ENCODE assay signal across 14 cellular contexts in the genomic region with DNA sequence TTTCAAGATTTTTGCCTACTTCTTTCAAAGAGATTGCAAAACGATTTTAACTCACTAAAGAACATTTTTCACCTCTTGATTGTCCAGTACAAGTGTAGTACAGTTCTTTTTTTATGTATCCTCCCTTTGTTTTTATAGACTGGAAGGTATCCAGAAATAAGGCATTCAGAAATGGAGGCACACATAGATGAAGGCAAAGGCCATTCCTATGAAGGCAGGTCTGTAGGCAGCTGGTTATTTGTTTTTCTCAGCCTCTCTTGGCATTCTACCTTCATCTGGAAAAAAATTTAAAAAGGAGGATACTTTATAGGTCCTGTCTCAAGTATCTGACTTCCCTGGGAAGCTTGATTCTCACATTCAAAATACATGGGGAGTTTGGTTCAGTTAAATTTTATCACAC. TPM values are rescaled to one million over a fixed set of nuclear protein-coding genes. Genes with fewer than 3 reads are reported as not detected.
DNase-seq lines count a peak whose midpoint lies in the region; ATAC-seq and TF ChIP-seq lines count a peak whose summit lies in the region.
"Had no signal": no experiment of that assay in that cellular context is flagged by ENCODE, and none has a peak within 500 bp of the region (broad histone marks: within the 10 kb centered on the region; RNA-seq: fewer than 3 reads in every experiment).

No MANE protein-coding gene starts in this region.

- CTCF ChIA-PET in GM10248 (lab: Yijun Ruan, JAX) = interaction anchor here (0.7 to 2.2 kb wide), 2 partner anchors 19 to 24 kb away, joined by 3 to 5 read pairs; a partner anchor contains a TSS

- peak; percentile 81 for ATAC-seq in left colon
- ATAC-seq: GM12878 had no signal

- TF ChIP-seq CTCF in LNCaP clone FGC (IDR thresholded peaks at IDR 0.05; ENCODE audit: control insufficient read depth, extremely low read depth, insufficient read depth) = no peak
- no peak for TF ChIP-seq CTCF in uterus (IDR thresholded peaks at IDR 0.05)
- no peak for TF ChIP-seq CTCF in GM10248 (IDR thresholded peaks at IDR 0.05; ENCODE audit: control extremely low read depth, extremely low read depth, low read depth, missing control alignments)
- no peak for TF ChIP-seq CTCF in lower leg skin (IDR thresholded peaks at IDR 0.05)

- peak; percentile 54 for DNase-seq in LNCaP clone FGC (ENCODE audit: low read depth)
- DNase-seq in SK-N-MC (ENCODE audit: low read depth, low spot score) = no peak
- DNase-seq in left colon = no peak
- no peak for DNase-seq in uterus
- DNase-seq in GM10248 (ENCODE audit: extremely low spot score) = no peak
- DNase-seq in T-helper 1 cell = no peak
- DNase-seq in lower leg skin (ENCODE audit: low spot score in 2 of 2) = no peak
- DNase-seq: C1 segment of cervical spinal cord; Calu3; CD4-positive, alpha-beta T cell; DMS 273 treated with DMSO at 0.1 percent for 48 hours; GOT3 had no signal

- 76 to 85% methylated on average over 1 of the region's 1 CpG for WGBS in lower leg skin, 2 donors

- no peaks in the 10 kb centered on the region for H3K27me3 ChIP-seq in uterus

- H3K4me3 ChIP-seq in LNCaP clone FGC (ENCODE audit: low read depth, low read length) (no peak overlapping the region), SK-N-MC (no peak overlapping the region), uterus (no peak overlapping the region), lower leg skin (ENCODE audit: low read depth, poor library complexity, severe bottlenecking) (no peak overlapping the region)
- H3K4me3 ChIP-seq: GM12878, HAP-1 had no signal

- H3K9me3 ChIP-seq in SK-N-MC (ENCODE audit: low read depth, low read length) (no peaks in the 10 kb centered on the region), uterus (no peaks in the 10 kb centered on the region)
- H3K9me3 ChIP-seq: HAP-1 had no signal

- no peaks in the 10 kb centered on the region for H3K4me1 ChIP-seq in uterus
- H3K4me1 ChIP-seq: HAP-1 had no signal

- POLR2A ChIA-PET in GM10248 (lab: Yijun Ruan, JAX) = interaction anchor here (1.2 kb wide), 1 partner anchor 19 kb away, joined by 3 read pairs; a partner anchor contains a TSS

- TF ChIP-seq POLR2A in uterus (IDR thresholded peaks at IDR 0.05) = no peak
- no peak for TF ChIP-seq POLR2A in lower leg skin (IDR thresholded peaks at IDR 0.05)

- no peak overlapping the region for H3K9ac ChIP-seq in SK-N-MC (ENCODE audit: insufficient read length)

- H3K27ac ChIP-seq in SK-N-MC (0 out of 2 replicates have a peak overlapping the region, but pooled peaks have one; percentile 1), uterus (peak overlapping the region; percentile 16 to 75)

- H3K36me3 ChIP-seq in SK-N-MC (ENCODE audit: insufficient read depth, low read length) (0 out of 2 replicates have a peak, but pooled peaks cover 19% of the 10 kb centered on the region), uterus (no peaks in the 10 kb centered on the region)
- H3K36me3 ChIP-seq: HAP-1 had no signal

- intact Hi-C loops in left colon (cut with DNase I, micrococcal nuclease) (no loop called here), uterus (cut with DNase I; ENCODE audit: low total_unique reads) (no loop called here), lower leg skin (cut with DNase I; ENCODE audit: low total_unique reads) (no loop called here)

RNA-seq across cellular contexts. Expression of a gene that starts 18.6 kb away (rescaled TPM):
- total RNA-seq in left colon (100 to 1,000 TPM in 1 of 2 donors, 10 to 100 TPM in 1; 83.3 to 121 TPM), uterus (10 to 100 TPM; 12.6 to 76.3 (median 39.5) TPM), lower leg skin (10 to 100 TPM; 17.9 to 38.9 (median 31.1) TPM)
